Comparison of ENCODE assay signal across 13 cellular contexts in genomic region chr7:23431596-23432284, GRCh38. TPM values are rescaled to one million over a fixed set of nuclear protein-coding genes. Genes with fewer than 3 reads are reported as not detected.
DNase-seq lines count a peak whose midpoint lies in the region; ATAC-seq, FAIRE-seq and TF ChIP-seq lines count a peak whose summit lies in the region.
"Had no signal": no experiment of that assay in that cellular context is flagged by ENCODE, and none has a peak within 500 bp of the region (broad histone marks: within the 10 kb centered on the region; RNA-seq: fewer than 3 reads in every experiment).

No MANE protein-coding gene starts in this region.

- no peaks in the 10 kb centered on the region for H3K36me3 ChIP-seq in HAP-1 (replicated peaks)
- peaks cover 0 to 3% of the 10 kb centered on the region in 2 experiments for H3K36me3 ChIP-seq in endothelial cell of umbilical vein (ENCODE audit: control insufficient read depth in 2 of 2, extremely low read depth in 1 of 2, insufficient read depth in 2 of 2, low read length in 2 of 2)
- H3K36me3 ChIP-seq in trophoblast cell (ENCODE audit: control insufficient read depth in 1 of 2, insufficient read depth in 2 of 2, low read length in 2 of 2) = peaks cover under 1 to 1% of the 10 kb centered on the region in 2 experiments
- H3K36me3 ChIP-seq: heart left ventricle had no signal

- H3K9me3 ChIP-seq in HAP-1 (no peaks in the 10 kb centered on the region), endothelial cell of umbilical vein (replicated peaks; ENCODE audit: control insufficient read depth, insufficient read depth, low read length) (no peaks in the 10 kb centered on the region), trophoblast cell (ENCODE audit: insufficient read depth, low read depth, low read length) (peaks cover 2% of the 10 kb centered on the region)
- H3K9me3 ChIP-seq: heart left ventricle, psoas muscle had no signal

- H3K79me2 ChIP-seq in endothelial cell of umbilical vein (ENCODE audit: control insufficient read depth, insufficient read depth, low read length) (peaks cover 94% of the 10 kb centered on the region), trophoblast cell (ENCODE audit: control insufficient read depth, insufficient read depth, low read length, poor library complexity) (peaks cover 5% of the 10 kb centered on the region)

- no peak for TF ChIP-seq POLR2A in endothelial cell of umbilical vein (IDR thresholded peaks at IDR 0.05; ENCODE audit: low read depth, low read length)

- H3K18ac ChIP-seq in trophoblast cell (ENCODE audit: low read length) = no peak overlapping the region

- H2AK5ac ChIP-seq in trophoblast cell (ENCODE audit: low read length) = no peak overlapping the region

- H2BK5ac ChIP-seq in trophoblast cell (ENCODE audit: low read depth, low read length, poor library complexity) = no peak overlapping the region

- no TSS peak for BruUV-seq in endothelial cell of umbilical vein (replicated peaks; lab: Mats Ljungman, UMichigan)

- no peak overlapping the region for H3K14ac ChIP-seq in trophoblast cell (ENCODE audit: low read length)

- H4K20me1 ChIP-seq in endothelial cell of umbilical vein (replicated peaks; ENCODE audit: control insufficient read depth, extremely low read depth, insufficient read depth, low read length) = peaks cover 9% of the 10 kb centered on the region

- H3K9ac ChIP-seq in endothelial cell of umbilical vein (replicated peaks; ENCODE audit: extremely low read depth, insufficient read depth, low read length) (peak overlapping the region; percentile 19), trophoblast cell (ENCODE audit: low read length) (no peak overlapping the region)

- no peak for ATAC-seq in GM19023 (IDR thresholded peaks at IDR 0.05; ENCODE audit: unreplicated experiment)
- ATAC-seq: heart left ventricle; psoas muscle; stimulated activated naive CD8-positive, alpha-beta T cell treated with anti-CD3 and anti-CD28 coated beads, Interleukin-15, amount 100 ng/mL, for 72 hours had no signal

- WGBS in trophoblast cell (ENCODE audit: extremely low coverage, insufficient coverage, insufficient read length) = no CpG with 5 or more reads among the region's 10 CpGs

- H4K12ac ChIP-seq in trophoblast cell (ENCODE audit: low read depth, low read length) = no peak overlapping the region

- in situ Hi-C loops in HAP-1 (cut with MboI; ENCODE audit: low sequenced_read_pairs) (no loop called here), ACHN (cut with HindIII; ENCODE audit: low pct_ligation_motif_present, low pct_unique_long_range_greater_than_20kb, low sequenced_read_pairs) (no loop called here)

- no peak overlapping the region for H2BK12ac ChIP-seq in trophoblast cell (ENCODE audit: low read length)

- no peaks in the 10 kb centered on the region for H3K79me1 ChIP-seq in trophoblast cell (ENCODE audit: low read length)

- H3K4me1 ChIP-seq in HAP-1 (peaks cover 28% of the 10 kb centered on the region), endothelial cell of umbilical vein (ENCODE audit: control insufficient read depth, extremely low read depth, insufficient read depth, low read length) (peaks cover 22% of the 10 kb centered on the region), trophoblast cell (ENCODE audit: control insufficient read depth in 1 of 2, insufficient read depth in 2 of 2, low read length in 2 of 2) (peaks cover 0 to 2% of the 10 kb centered on the region in 2 experiments)
- H3K4me1 ChIP-seq: heart left ventricle, psoas muscle had no signal

- no peak for TF ChIP-seq CTCF in endothelial cell of umbilical vein (IDR thresholded peaks at IDR 0.05; ENCODE audit: extremely low read depth in 1 of 2, insufficient read depth in 1 of 2, low read depth in 1 of 2, low read length in 2 of 2)

- peak overlapping the region; percentile 69 for H3K4ac ChIP-seq in trophoblast cell (ENCODE audit: low read depth, low read length)

- H3K4me2 ChIP-seq in endothelial cell of umbilical vein (ENCODE audit: insufficient read depth, low read length) = peak overlapping the region; percentile 45
- H3K4me2 ChIP-seq in trophoblast cell (ENCODE audit: low read length) = no peak overlapping the region

- CTCF ChIA-PET in endothelial cell of umbilical vein (lab: Charles Lee) = interaction anchor here (0.9 to 6.4 kb wide), 9 partner anchors 8 to 88 kb away, joined by 3 to 40 read pairs (median 4); no protein-coding TSS in a partner anchor

- H3K27me3 ChIP-seq in HAP-1 (ENCODE audit: low read depth) = no peaks in the 10 kb centered on the region
- H3K27me3 ChIP-seq in endothelial cell of umbilical vein (ENCODE audit: control insufficient read depth in 2 of 2, insufficient read depth in 2 of 2, low read length in 2 of 2) = no peaks in the 10 kb centered on the region
- H3K27me3 ChIP-seq in trophoblast cell (ENCODE audit: insufficient read depth, low read length) = no peaks in the 10 kb centered on the region

- no peaks in the 10 kb centered on the region for H3K9me1 ChIP-seq in endothelial cell of umbilical vein (replicated peaks; ENCODE audit: control insufficient read depth, extremely low read depth, insufficient read depth, low read length)

- no peak overlapping the region for H3K23ac ChIP-seq in trophoblast cell (ENCODE audit: low read length)

- intact Hi-C loops in endothelial cell of umbilical vein (cut with micrococcal nuclease) = loop anchor here (2.0 to 5.0 kb wide), 3 partner anchors 75 to 113 kb away; partner anchors contain the start of gene TRA2A

- no peak for FAIRE-seq in endothelial cell of umbilical vein (lab: Jason Lieb, UNC)

- peak; percentile 46 to 54 for DNase-seq in HAP-1 (ENCODE audit: low spot score in 2 of 2)
- peak; percentile 15 for DNase-seq in RPMI7951 (ENCODE audit: low read depth)
- DNase-seq in endothelial cell of umbilical vein (ENCODE audit: low read depth, low spot score) = no peak
- DNase-seq in trophoblast cell = no peak
- no peak for DNase-seq in SHP77 (lab: John Stamatoyannopoulos, UW)
- DNase-seq in ACHN = no peak
- DNase-seq: activated CD4-positive, alpha-beta T cell treated with anti-CD3 and anti-CD28 coated beads for 4 hours; heart left ventricle; NCI-H187 treated with DMSO at 0.1 percent for 48 hours; NCI-H526 treated with DMSO at 0.1 percent for 48 hours; psoas muscle; stimulated activated naive CD8-positive, alpha-beta T cell treated with anti-CD3 and anti-CD28 coated beads, Interleukin-15, amount 100 ng/mL, for 72 hours had no signal

- POLR2A ChIA-PET in endothelial cell of umbilical vein (lab: Charles Lee) = interaction anchor here (0.6 kb wide), 1 partner anchor 11 kb away, joined by 6 read pairs; no protein-coding TSS in a partner anchor

- dilution Hi-C loops in endothelial cell of umbilical vein (cut with MboI; ENCODE audit: extremely low pct_ligation_motif_present, low sequenced_read_pairs) = no loop called here

- H2AFZ ChIP-seq in endothelial cell of umbilical vein (ENCODE audit: low read depth, low read length) = no peak overlapping the region
- H2AFZ ChIP-seq in trophoblast cell (ENCODE audit: insufficient read depth, low read length, poor library complexity) = no peak overlapping the region

- no peak overlapping the region for H3K4me3 ChIP-seq in HAP-1
- H3K4me3 ChIP-seq in endothelial cell of umbilical vein (replicated peaks in 1 of 3; ENCODE audit: insufficient read depth in 1 of 3, low read depth in 1 of 3, low read length in 3 of 3) = no peak overlapping the region
- H3K4me3 ChIP-seq in trophoblast cell (ENCODE audit: low read depth, low read length) = no peak overlapping the region
- H3K4me3 ChIP-seq: heart left ventricle, psoas muscle had no signal

- H3K27ac ChIP-seq in endothelial cell of umbilical vein (ENCODE audit: insufficient read depth, low read depth, low read length) (peak overlapping the region; percentile 49), trophoblast cell (ENCODE audit: low read depth, low read length) (no peak overlapping the region)
- H3K27ac ChIP-seq: heart left ventricle, psoas muscle had no signal

- H2BK120ac ChIP-seq in trophoblast cell (ENCODE audit: insufficient read depth, low read length, poor library complexity) = no peak overlapping the region

- H4K91ac ChIP-seq in trophoblast cell (ENCODE audit: low read depth, low read length) = no peak overlapping the region

- no peak overlapping the region for H4K8ac ChIP-seq in trophoblast cell (ENCODE audit: low read depth, low read length)

TF ChIP-seq in endothelial cell of umbilical vein, 7 proteins besides CTCF, POLR2A, EP300 and RAD21:
- TF ChIP-seq MYC (IDR thresholded peaks at IDR 0.05; ENCODE audit: low read depth, low read length) = no peak
TF ChIP-seq in endothelial cell of umbilical vein: peak in this region for 0.

RNA-seq across cellular contexts. Expression of gene IGF2BP3, which starts 38.6 kb away (rescaled TPM):
- total RNA-seq in RPMI7951 (2014; rRNA removed; shearing (Covaris generic)) = 120 and 145 TPM in 2 replicates
- total RNA-seq in endothelial cell of umbilical vein = 111 and 117 TPM in 2 replicates
- 30.7 and 41.2 TPM in 2 replicates for polyA plus RNA-seq in endothelial cell of umbilical vein
- 59.9 and 81.1 TPM in 2 replicates for polyA plus RNA-seq in endothelial cell of umbilical vein (2011; cell fraction: cytosol; rRNA removed)
- polyA plus RNA-seq in endothelial cell of umbilical vein (2011; cell fraction: nucleus; rRNA removed) = 125 and 193 TPM in 2 replicates
- 73.1 and 143 TPM in 2 replicates for polyA plus RNA-seq in endothelial cell of umbilical vein (2012)
- polyA minus RNA-seq in endothelial cell of umbilical vein = 76.6 and 80.5 TPM in 2 replicates
- 45.8 TPM for polyA minus RNA-seq in endothelial cell of umbilical vein (2011; cell fraction: cytosol; rRNA and poly(A)+ RNA removed)
- polyA minus RNA-seq in endothelial cell of umbilical vein (2011; cell fraction: nucleus; rRNA and poly(A)+ RNA removed) = 130 and 167 TPM in 2 replicates
- 82.5 and 84.8 TPM in 2 replicates for polyA plus RNA-seq in trophoblast cell (2013)

Comparison
In these comparisons a context has a peak if more than half of its experiments do, and no peak if none do; other contexts are left out.
1. DNase-seq: peak in HAP-1 (2 of 2) and RPMI7951 (single experiment); none in endothelial cell of umbilical vein (single experiment), trophoblast cell (0 of 2), SHP77 (0 of 2) and ACHN (single experiment).